8 cellular contexts compared by ENCODE assay signal in the genomic region with DNA sequence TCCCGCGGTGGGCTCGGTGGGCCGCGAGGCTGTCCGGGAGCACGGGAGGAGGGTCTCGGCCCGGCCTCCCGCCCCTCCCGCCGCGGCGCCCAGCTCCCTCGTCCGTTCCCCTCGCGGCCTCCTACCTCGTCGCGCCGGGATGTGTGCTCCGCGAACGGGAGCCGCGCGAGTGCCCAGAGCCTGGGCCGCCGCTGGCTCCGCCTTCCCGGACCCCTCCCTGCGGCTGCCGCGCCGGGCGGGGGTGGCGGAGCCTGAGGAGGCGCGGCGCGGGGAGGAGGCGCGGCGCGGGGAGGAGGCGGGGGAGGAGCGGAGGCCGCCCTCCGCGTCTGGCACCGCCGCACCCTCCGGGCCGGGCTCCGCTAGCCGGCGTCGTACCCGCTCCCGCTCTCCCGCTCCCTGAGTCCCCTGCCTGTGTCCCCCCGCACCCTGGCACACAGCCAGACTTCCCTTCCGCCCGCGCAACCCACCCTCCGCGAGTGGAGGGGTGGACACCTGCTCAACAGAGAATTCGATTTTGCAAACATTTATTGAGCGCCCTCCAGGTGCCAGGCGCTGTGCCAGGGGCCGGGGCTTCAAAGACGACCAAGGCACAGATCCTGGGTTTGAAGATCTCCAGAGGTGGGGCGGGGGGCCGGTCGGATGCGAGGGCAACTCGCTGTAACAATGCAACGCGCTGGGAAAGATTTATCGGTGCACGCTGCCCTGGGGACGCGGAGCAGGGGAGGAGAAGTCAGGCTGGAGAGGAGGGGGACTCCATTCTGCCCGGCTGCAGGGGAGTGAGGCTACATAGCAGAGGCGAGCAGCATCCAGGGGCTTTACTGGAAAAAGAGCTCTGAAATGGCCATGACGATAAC. TPM values are rescaled to one million over a fixed set of nuclear protein-coding genes. Genes with fewer than 3 reads are reported as not detected.
DNase-seq lines count a peak whose midpoint lies in the region; ATAC-seq and TF ChIP-seq lines count a peak whose summit lies in the region.

TSS of gene MPP3 (minus strand) at position 171 of the 854 bp plus-strand sequence. CDS start 1,240 bp downstream, outside the sequence.

- H3K27ac ChIP-seq in C4-2B (peak within 1 kb of the TSS; percentile 75), HUES48 (ENCODE audit: low read depth, low read length) (no peak within 1 kb of the TSS), upper lobe of left lung (peak within 1 kb of the TSS; percentile 75 to 90 (median 81))

- H3K4me1 ChIP-seq in HUES48 (ENCODE audit: control insufficient read depth, insufficient read depth, low read length) = peaks cover 5% of the 10 kb centered on the region; the same call in 1 of the 2 replicates
- peaks cover 18% of the 10 kb centered on the region for H3K4me1 ChIP-seq in adipocyte (ENCODE audit: control insufficient read depth, insufficient read depth, low read length)
- H3K4me1 ChIP-seq in upper lobe of left lung = peaks cover 26 to 43% (median 31%) of the 10 kb centered on the region in 4 donors

- peak within 1 kb of the TSS; percentile 70 for H3K4me3 ChIP-seq in HUES48 (ENCODE audit: low read depth, low read length)
- peak within 1 kb of the TSS; percentile 81 for H3K4me3 ChIP-seq in adipocyte (ENCODE audit: low read length)
- H3K4me3 ChIP-seq in upper lobe of left lung = peak within 1 kb of the TSS; percentile 38 to 87 (median 78)

- no peaks in the 10 kb centered on the region for H3K36me3 ChIP-seq in HUES48 (ENCODE audit: control insufficient read depth, insufficient read depth, low read length)
- peaks cover 31% of the 10 kb centered on the region for H3K36me3 ChIP-seq in adipocyte (ENCODE audit: control insufficient read depth, insufficient read depth, low read length, severe bottlenecking)
- H3K36me3 ChIP-seq in upper lobe of left lung = peaks cover 0 to 31% (median 6%) of the 10 kb centered on the region in 4 donors

- intact Hi-C loops in Right ventricle myocardium inferior (cut with DNase I) = loop anchor here (5.0 kb wide), 1 partner anchor 56 kb away; the partner anchor contains the start of gene DUSP3

- H3K9ac ChIP-seq in HUES48 (ENCODE audit: low read depth, low read length) (no peak within 1 kb of the TSS), adipocyte (ENCODE audit: low read length) (peak within 1 kb of the TSS; percentile 73)

- peaks cover 25% of the 10 kb centered on the region for H3K27me3 ChIP-seq in HUES48 (ENCODE audit: control insufficient read depth, insufficient read depth, low read length)
- H3K27me3 ChIP-seq in adipocyte (replicated peaks; ENCODE audit: control insufficient read depth, insufficient read depth, low read length) = no peaks in the 10 kb centered on the region
- peaks cover 0 to 7% (median 0%) of the 10 kb centered on the region in 4 donors for H3K27me3 ChIP-seq in upper lobe of left lung

- H3K9me3 ChIP-seq in HUES48 (ENCODE audit: control insufficient read depth, insufficient read depth, low read length) (no peaks in the 10 kb centered on the region), adipocyte (ENCODE audit: control insufficient read depth, low read length) (no peaks in the 10 kb centered on the region), upper lobe of left lung (no peaks in the 10 kb centered on the region)

- TF ChIP-seq POLR2A in upper lobe of left lung (IDR thresholded peaks at IDR 0.05) = peak in 3 of 4 donors; percentile 31 to 80 (median 67)

- ATAC-seq in Right ventricle myocardium inferior (peak; percentile 86), upper lobe of left lung (ENCODE audit: low FRiP score in 2 of 2) (peak; percentile 84 to 96), GM21529 (IDR thresholded peaks at IDR 0.05; ENCODE audit: unreplicated experiment) (no peak)

- TF ChIP-seq EP300 in upper lobe of left lung (IDR thresholded peaks at IDR 0.05) = no peak

- WGBS in upper lobe of left lung, 2 donors = 5 to 6% methylated on average over 14 to 57 of the region's 87 CpGs

- TF ChIP-seq CTCF in C4-2B (conservative IDR thresholded peaks at IDR 0.05) = no peak; the same call in 1 of the 2 replicates
- TF ChIP-seq CTCF in upper lobe of left lung (IDR thresholded peaks at IDR 0.05) = no peak

- DNase-seq in SHP77 (lab: John Stamatoyannopoulos, UW) (peak; percentile 56 to 71), adipocyte (ENCODE audit: low read depth) (peak; percentile 94), Right ventricle myocardium inferior (ENCODE audit: missing footprints) (peak; percentile 87), occipital lobe (lab: John Stamatoyannopoulos, UW) (no peak), upper lobe of left lung (peak; percentile 77 to 94)

RNA-seq across cellular contexts. Expression of gene MPP3, which starts in this region (rescaled TPM):
- total RNA-seq in Right ventricle myocardium inferior (43.0 TPM), occipital lobe (27.1 TPM), upper lobe of left lung (100 to 1,000 TPM in 1 of 6 donors, 10 to 100 TPM in 5; 16.2 to 142 (median 38.5) TPM)
